Comparison of ENCODE assay signal across 1 cellular context in genomic region chr4:80192937-80193336, GRCh38.
TF ChIP-seq lines count a peak whose summit lies in the region.

No MANE protein-coding gene starts in this region.

TF ChIP-seq in IMR-90, 13 proteins besides CTCF, POLR2A, EP300 and RAD21 (continued from another document):
- TF ChIP-seq MXI1 (IDR thresholded peaks at IDR 0.05; ENCODE audit: borderline replicate concordance, low read depth, low read length) = no peak
- no peak for TF ChIP-seq NFE2L2 (IDR thresholded peaks at IDR 0.05; ENCODE audit: low read depth, low read length)
